In genomic region chr17:66507103-66507923, GRCh38 we compare ENCODE assay signal across 9 cellular contexts.
DNase-seq lines count a peak whose midpoint lies in the region; ATAC-seq and TF ChIP-seq lines count a peak whose summit lies in the region.
"Had no signal": no experiment of that assay in that cellular context is flagged by ENCODE, and none has a peak within 500 bp of the region (broad histone marks: within the 10 kb centered on the region; RNA-seq: fewer than 3 reads in every experiment).

No MANE protein-coding gene starts in this region.

- H2AK5ac ChIP-seq in IMR-90 (ENCODE audit: low read depth, low read length) = peak overlapping the region; percentile 92
- peak overlapping the region; percentile 47 for H2AK5ac ChIP-seq in mesenchymal stem cell (ENCODE audit: low read length, severe bottlenecking)

- no peak for TF ChIP-seq RAD21 in IMR-90 (IDR thresholded peaks at IDR 0.05; ENCODE audit: low read length)

- H3K14ac ChIP-seq in IMR-90 (replicated peaks; ENCODE audit: low read depth, low read length) = peak overlapping the region; percentile 99
- H3K14ac ChIP-seq in mesenchymal stem cell (ENCODE audit: low read length in 2 of 2) = no peak overlapping the region

- in situ Hi-C loops in IMR-90 (cut with MboI; ENCODE audit: low sequenced_read_pairs) (no loop called here), brain microvascular endothelial cell (cut with HindIII; ENCODE audit: low pct_ligation_motif_present, low sequenced_read_pairs) (no loop called here)

- H3K36me3 ChIP-seq in IMR-90 (ENCODE audit: control insufficient read depth, insufficient read depth, low read length) = no peaks in the 10 kb centered on the region
- no peaks in the 10 kb centered on the region for H3K36me3 ChIP-seq in brain microvascular endothelial cell (replicated peaks)
- no peaks in the 10 kb centered on the region for H3K36me3 ChIP-seq in mesenchymal stem cell (ENCODE audit: control insufficient read depth in 1 of 2, insufficient read depth in 2 of 2, low read depth in 1 of 2, low read length in 2 of 2)

- H4K8ac ChIP-seq in IMR-90 (ENCODE audit: low read depth in 2 of 2, low read length in 2 of 2) (peak overlapping the region; percentile 44 to 85; a peak in 3 of 4 replicates), mesenchymal stem cell (ENCODE audit: low read length) (peak overlapping the region; percentile 70)

- CTCF ChIA-PET in IMR-90 (lab: Yijun Ruan, JAX) = interaction anchor here (1.0 to 1.1 kb wide), 2 partner anchors 12 to 26 kb away, joined by 4 to 5 read pairs; no protein-coding TSS in a partner anchor

- H3K9me3 ChIP-seq in IMR-90 (ENCODE audit: control insufficient read depth, insufficient read depth, low read length) (no peaks in the 10 kb centered on the region), mesenchymal stem cell (ENCODE audit: control insufficient read depth, low read length) (no peaks in the 10 kb centered on the region)

- H3K9me1 ChIP-seq in IMR-90 (ENCODE audit: insufficient read depth, low read length) = peaks cover 22% of the 10 kb centered on the region

- ATAC-seq in IMR-90 (ENCODE audit: low read depth) (peak; percentile 59), GM18858 (IDR thresholded peaks at IDR 0.05; ENCODE audit: unreplicated experiment) (no peak)
- ATAC-seq: GM12878 had no signal

- dilution Hi-C loops in IMR-90 (cut with HindIII; ENCODE audit: low sequenced_read_pairs, unreplicated experiment) = no loop called here

- H3K4me3 ChIP-seq in IMR-90 (ENCODE audit: insufficient read depth, low read depth, low read length) = no peak overlapping the region
- H3K4me3 ChIP-seq in brain microvascular endothelial cell (ENCODE audit: low read depth, low read length) = no peak overlapping the region
- no peak overlapping the region for H3K4me3 ChIP-seq in mesenchymal stem cell (ENCODE audit: insufficient read depth in 1 of 2, low read depth in 1 of 2, low read length in 2 of 2)
- H3K4me3 ChIP-seq: GM12878 had no signal

- H2BK12ac ChIP-seq in mesenchymal stem cell (ENCODE audit: low read length in 2 of 2) = peak overlapping the region; percentile 47 to 59

- H4K5ac ChIP-seq in IMR-90 (ENCODE audit: low read depth, low read length) = peak overlapping the region; percentile 89

- H3K18ac ChIP-seq in IMR-90 (ENCODE audit: low read depth, low read length) (peak overlapping the region; percentile 98), mesenchymal stem cell (ENCODE audit: low read depth in 1 of 2, low read length in 2 of 2) (peak overlapping the region; percentile 1 to 86)

- H2AFZ ChIP-seq in IMR-90 (replicated peaks; ENCODE audit: low read length, poor library complexity) (peak overlapping the region; percentile 76), mesenchymal stem cell (ENCODE audit: low read depth, low read length) (no peak overlapping the region)

- peak overlapping the region; percentile 93; the same call in 2 of the 3 replicates for H2BK15ac ChIP-seq in IMR-90 (ENCODE audit: low read depth, low read length)
- H2BK15ac ChIP-seq in mesenchymal stem cell (ENCODE audit: low read depth, poor library complexity, severe bottlenecking) = no peak overlapping the region

- TF ChIP-seq CTCF in IMR-90 (conservative IDR thresholded peaks at IDR 0.05; ENCODE audit: low read depth, low read length) (no peak), brain microvascular endothelial cell (IDR thresholded peaks at IDR 0.05; ENCODE audit: low read depth, low read length, missing control alignments) (no peak)

- TF ChIP-seq POLR2A in IMR-90 (IDR thresholded peaks at IDR 0.05; ENCODE audit: low read depth, low read length) = no peak

- peak overlapping the region; percentile 94 for H4K91ac ChIP-seq in IMR-90 (ENCODE audit: insufficient read depth, low read depth, low read length)
- no peak overlapping the region for H4K91ac ChIP-seq in mesenchymal stem cell (ENCODE audit: low read length)

- H3K27me3 ChIP-seq in IMR-90 (ENCODE audit: control insufficient read depth, insufficient read depth, low read length) (no peaks in the 10 kb centered on the region), brain microvascular endothelial cell (replicated peaks) (no peaks in the 10 kb centered on the region), mesenchymal stem cell (ENCODE audit: control insufficient read depth in 1 of 2, insufficient read depth in 1 of 2, low read length in 2 of 2) (no peaks in the 10 kb centered on the region)

- peak overlapping the region; percentile 97 for H3K27ac ChIP-seq in IMR-90 (ENCODE audit: insufficient read depth, low read length)
- H3K27ac ChIP-seq in brain microvascular endothelial cell = peak overlapping the region; percentile 38
- H3K27ac ChIP-seq in mesenchymal stem cell (ENCODE audit: low read length, poor library complexity, severe bottlenecking) = peak overlapping the region; percentile 59

- peak overlapping the region; percentile 99 for H2BK20ac ChIP-seq in IMR-90 (ENCODE audit: low read depth, low read length)

- H2BK5ac ChIP-seq in IMR-90 (ENCODE audit: low read depth, low read length, poor library complexity, severe bottlenecking) (peak overlapping the region; percentile 90), mesenchymal stem cell (ENCODE audit: low read depth, low read length, poor library complexity, severe bottlenecking) (no peak overlapping the region)

- POLR2A ChIA-PET in IMR-90 (lab: Charles Lee; ENCODE audit: unreplicated experiment) = interaction anchor here (0.6 kb wide), 1 partner anchor 1845 kb away, joined by 3 read pairs; no protein-coding TSS in a partner anchor

- H2BK120ac ChIP-seq in IMR-90 (ENCODE audit: low read depth, low read length) (peak overlapping the region; percentile 99), mesenchymal stem cell (ENCODE audit: low read depth, low read length) (peak overlapping the region; percentile 27)

- H3K56ac ChIP-seq in IMR-90 (ENCODE audit: extremely low read depth, insufficient read depth, low read length) = peak overlapping the region; percentile 91; the same call in 1 of the 2 replicates

- H3K4me1 ChIP-seq in IMR-90 (ENCODE audit: control insufficient read depth, insufficient read depth, low read length) (peaks cover 27% of the 10 kb centered on the region), mesenchymal stem cell (ENCODE audit: control insufficient read depth, insufficient read depth, low read depth, low read length) (peaks cover 6% of the 10 kb centered on the region)

- no TSS peak for BruUV-seq in IMR-90 (replicated peaks; lab: Mats Ljungman, UMichigan)

- no peak overlapping the region for H2AK9ac ChIP-seq in IMR-90 (replicated peaks; ENCODE audit: low read depth, low read length, poor library complexity)

- WGBS in IMR-90 (ENCODE audit: extremely low coverage in 2 of 2, insufficient read length in 1 of 2), 2 experiments = 0% methylated on average over 1 of the region's 7 CpGs; no CpG with 5 or more reads in 1 of the 2 experiments
- 73% methylated on average over 4 of the region's 7 CpGs for WGBS in mesenchymal stem cell

- H3K4me2 ChIP-seq in IMR-90 (ENCODE audit: low read depth, low read length) (peak overlapping the region; percentile 74), mesenchymal stem cell (ENCODE audit: low read length, poor library complexity, severe bottlenecking) (no peak overlapping the region)

- H3K9ac ChIP-seq in IMR-90 (ENCODE audit: low read depth, low read length) (peak overlapping the region; percentile 45), mesenchymal stem cell (ENCODE audit: low read length) (peak overlapping the region; percentile 74)

- H3K79me1 ChIP-seq in IMR-90 (ENCODE audit: low read depth in 1 of 2, low read length in 2 of 2) (peaks cover 31 to 91% of the 10 kb centered on the region in 2 experiments), mesenchymal stem cell (replicated peaks; ENCODE audit: low read length, poor library complexity, severe bottlenecking) (peaks cover 15% of the 10 kb centered on the region)

- H3K4ac ChIP-seq in IMR-90 (ENCODE audit: low read depth, low read length) = peak overlapping the region; percentile 99
- H3K4ac ChIP-seq in mesenchymal stem cell (ENCODE audit: low read depth in 1 of 2, low read length in 2 of 2) = no peak overlapping the region

- H4K20me1 ChIP-seq in IMR-90 (ENCODE audit: insufficient read depth, low read length) = peaks cover 5% of the 10 kb centered on the region

- intact Hi-C loops in IMR-90 (cut with micrococcal nuclease) = loop anchor here (5.0 kb wide), 1 partner anchor 40 kb away; no protein-coding TSS in a partner anchor

- DNase-seq in AG08396 (ENCODE audit: low spot score) (peak; percentile 70), IMR-90 (peak; percentile 75), brain microvascular endothelial cell (peak; percentile 58), mesenchymal stem cell (peak; percentile 72), cortex of kidney (lab: John Stamatoyannopoulos, UW) (no peak), ureter (ENCODE audit: low spot score) (no peak), DMS153 treated with DMSO at 0.1 percent for 48 hours (lab: John Stamatoyannopoulos, UW; ENCODE audit: unreplicated experiment) (no peak)

- H3K23ac ChIP-seq in IMR-90 (ENCODE audit: low read depth, low read length) (peak overlapping the region; percentile 98), mesenchymal stem cell (ENCODE audit: low read length in 2 of 2) (no peak overlapping the region)

TF ChIP-seq in IMR-90, 13 proteins besides CTCF, POLR2A, EP300 and RAD21:
- TF ChIP-seq ELK1 (IDR thresholded peaks at IDR 0.05; ENCODE audit: borderline replicate concordance, low read depth, low read length) (no peak), FOS (IDR thresholded peaks at IDR 0.05; ENCODE audit: low read depth, low read length) (peak; percentile 69), CHD1 (IDR thresholded peaks at IDR 0.05; ENCODE audit: low read depth, low read length) (no peak), SMC3 (IDR thresholded peaks at IDR 0.05; ENCODE audit: low read depth, low read length) (no peak), RCOR1 (IDR thresholded peaks at IDR 0.05; ENCODE audit: insufficient replicate concordance, low read length) (no peak), MAFK (IDR thresholded peaks at IDR 0.05; ENCODE audit: low read depth, low read length) (peak; percentile 94), MXI1 (IDR thresholded peaks at IDR 0.05; ENCODE audit: borderline replicate concordance, low read depth, low read length) (no peak), NFE2L2 (IDR thresholded peaks at IDR 0.05; ENCODE audit: low read depth, low read length) (peak; percentile 98)

Comparison
In these comparisons a context has a peak if more than half of its experiments do, and no peak if none do; other contexts are left out.
1. DNase-seq: peak in AG08396 (single experiment), IMR-90 (single experiment), brain microvascular endothelial cell (single experiment) and mesenchymal stem cell (single experiment); none in cortex of kidney (single experiment), ureter (single experiment) and DMS153 treated with DMSO at 0.1 percent for 48 hours (single experiment).
2. H3K27ac ChIP-seq: peak in every context shown above with its lines; median percentile 97 in IMR-90; 59 in mesenchymal stem cell; 38 in brain microvascular endothelial cell.